ENCODE assay signal across 8 cellular contexts in the genomic region with DNA sequence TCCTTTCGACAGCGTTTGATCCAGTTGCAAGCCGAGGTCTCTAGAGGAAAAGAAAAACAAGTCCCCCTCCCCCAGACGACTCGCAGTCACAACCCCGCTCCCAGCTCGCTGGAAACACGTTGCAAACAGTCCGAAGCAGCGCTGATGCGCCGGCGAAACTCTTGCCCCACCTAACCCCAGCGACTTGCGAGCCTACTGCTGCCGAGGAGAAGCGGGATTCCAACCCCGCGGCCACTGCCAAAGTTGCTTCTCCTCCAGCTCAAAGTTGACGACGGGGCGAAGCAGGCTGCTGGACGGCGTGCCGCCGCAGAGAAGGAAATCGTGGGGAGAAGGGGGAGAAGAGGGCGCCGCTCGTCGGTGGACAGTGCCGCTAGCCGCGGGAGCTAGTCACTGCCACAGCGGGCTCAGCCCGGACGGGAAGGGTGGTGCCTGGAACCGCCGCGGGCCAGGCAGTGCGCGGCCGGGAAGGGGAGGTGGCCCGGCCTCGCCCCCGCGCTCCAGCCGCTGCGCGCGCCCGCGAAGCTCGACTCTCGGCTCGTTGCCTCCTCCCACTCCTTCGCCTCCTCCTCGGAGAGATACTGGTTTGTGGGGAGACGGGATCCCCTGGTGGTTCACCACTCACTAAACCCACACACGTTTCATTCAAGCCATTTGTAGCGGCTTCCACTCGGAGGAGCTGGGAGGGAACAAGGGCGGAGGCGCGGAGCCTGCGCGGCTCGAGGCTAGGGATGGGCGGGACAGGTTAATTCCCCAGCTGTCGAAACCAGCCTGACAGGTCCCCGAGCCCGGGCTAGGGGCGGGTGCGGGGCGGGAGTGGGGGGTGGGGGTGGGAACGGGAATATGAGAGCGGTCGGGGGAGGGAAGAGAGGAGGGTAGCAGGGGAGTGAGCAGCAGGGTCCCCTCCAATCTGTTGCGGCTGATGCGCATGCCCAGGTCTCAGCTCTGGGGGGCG. TPM values are rescaled to one million over a fixed set of nuclear protein-coding genes. Genes with fewer than 3 reads are reported as not detected.
DNase-seq lines count a peak whose midpoint lies in the region; ATAC-seq and TF ChIP-seq lines count a peak whose summit lies in the region.

A gene with protein sequence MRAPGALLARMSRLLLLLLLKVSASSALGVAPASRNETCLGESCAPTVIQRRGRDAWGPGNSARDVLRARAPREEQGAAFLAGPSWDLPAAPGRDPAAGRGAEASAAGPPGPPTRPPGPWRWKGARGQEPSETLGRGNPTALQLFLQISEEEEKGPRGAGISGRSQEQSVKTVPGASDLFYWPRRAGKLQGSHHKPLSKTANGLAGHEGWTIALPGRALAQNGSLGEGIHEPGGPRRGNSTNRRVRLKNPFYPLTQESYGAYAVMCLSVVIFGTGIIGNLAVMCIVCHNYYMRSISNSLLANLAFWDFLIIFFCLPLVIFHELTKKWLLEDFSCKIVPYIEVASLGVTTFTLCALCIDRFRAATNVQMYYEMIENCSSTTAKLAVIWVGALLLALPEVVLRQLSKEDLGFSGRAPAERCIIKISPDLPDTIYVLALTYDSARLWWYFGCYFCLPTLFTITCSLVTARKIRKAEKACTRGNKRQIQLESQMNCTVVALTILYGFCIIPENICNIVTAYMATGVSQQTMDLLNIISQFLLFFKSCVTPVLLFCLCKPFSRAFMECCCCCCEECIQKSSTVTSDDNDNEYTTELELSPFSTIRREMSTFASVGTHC (minus strand): TSS at position 392 of the 952 bp plus-strand sequence. CDS start 816 bp downstream, outside the sequence.

- H3F3A ChIP-seq in neural cell (ENCODE audit: insufficient read depth, low read length, poor library complexity, severe bottlenecking), result no peaks in the 10 kb centered on the region

- peak within 1 kb of the TSS; percentile 61 for H2AFZ ChIP-seq in neural cell (ENCODE audit: low read depth, low read length)

- TF ChIP-seq POLR2A in upper lobe of left lung (IDR thresholded peaks at IDR 0.05), result no peak

- peak; percentile 59 for TF ChIP-seq RAD21 in neural cell (conservative IDR thresholded peaks at IDR 0.05)

- peak within 1 kb of the TSS; percentile 60 for H3K9ac ChIP-seq in neural cell (ENCODE audit: low read length)

- H3K27me3 ChIP-seq in foreskin keratinocyte (peaks cover 15% of the 10 kb centered on the region), neural cell (ENCODE audit: insufficient read depth, low read depth, low read length) (peaks cover 24% of the 10 kb centered on the region), upper lobe of left lung (peaks cover 0 to 16% (median 13%) of the 10 kb centered on the region in 4 donors)

- H3K4me3 ChIP-seq in neural cell (ENCODE audit: low read length), result peak within 1 kb of the TSS; percentile 91
- peak within 1 kb of the TSS; percentile 20 to 62 (median 48) for H3K4me3 ChIP-seq in upper lobe of left lung

- H3K36me3 ChIP-seq in neural cell (ENCODE audit: insufficient read depth, low read length) (no peaks in the 10 kb centered on the region), upper lobe of left lung (no peaks in the 10 kb centered on the region)

- H3K4me2 ChIP-seq in neural cell (ENCODE audit: low read length), result peak within 1 kb of the TSS; percentile 58

- H3K9me3 ChIP-seq in neural cell (ENCODE audit: low read length), result no peaks in the 10 kb centered on the region
- peaks cover 0 to 2% (median 0%) of the 10 kb centered on the region in 4 donors for H3K9me3 ChIP-seq in upper lobe of left lung

- no peak within 1 kb of the TSS for H3K27ac Mint-ChIP-seq in activated T-helper 2 cell treated with anti-CD3 and anti-CD28 coated beads, Interferon-gamma antibody, Interleukin-2, Interleukin-4, amounts not matched to agents 10 μg/mL and 5 μg/mL and 100 μg/mL, durations not matched to agents 14 hours and 24 hours and 36 hours

- H3K4me1 Mint-ChIP-seq in activated T-helper 2 cell treated with anti-CD3 and anti-CD28 coated beads, Interferon-gamma antibody, Interleukin-2, Interleukin-4, amounts not matched to agents 10 μg/mL and 5 μg/mL and 100 μg/mL, durations not matched to agents 14 hours and 24 hours and 36 hours (ENCODE audit: low read depth), result peaks cover 9% of the 10 kb centered on the region

- H3K4me3 Mint-ChIP-seq in activated T-helper 2 cell treated with anti-CD3 and anti-CD28 coated beads, Interferon-gamma antibody, Interleukin-2, Interleukin-4, amounts not matched to agents 10 μg/mL and 5 μg/mL and 100 μg/mL, durations not matched to agents 14 hours and 24 hours and 36 hours (ENCODE audit: low read depth), result peak within 1 kb of the TSS; percentile 79

- intact Hi-C loops in activated T-helper 2 cell treated with anti-CD3 and anti-CD28 coated beads, Interferon-gamma antibody, Interleukin-2, Interleukin-4, amounts not matched to agents 10 μg/mL and 5 μg/mL and 100 μg/mL, durations not matched to agents 14 hours and 24 hours and 36 hours (cut with micrococcal nuclease), result no loop called here

- 0 to 8% methylated on average over 26 to 52 of the region's 81 CpGs for WGBS in upper lobe of left lung, 2 donors

- peak; percentile 79 for DNase-seq in AG20443 (ENCODE audit: low spot score)
- DNase-seq in NCI-H345 treated with DMSO at 0.1 percent for 48 hours (lab: John Stamatoyannopoulos, UW; ENCODE audit: unreplicated experiment), result peak; percentile 83
- DNase-seq in activated T-helper 2 cell treated with anti-CD3 and anti-CD28 coated beads, Interferon-gamma antibody, Interleukin-2, Interleukin-4, amounts not matched to agents 10 μg/mL and 5 μg/mL and 100 μg/mL, durations not matched to agents 14 hours and 24 hours and 36 hours (ENCODE audit: low spot score), result peak; percentile 14
- peak; percentile 72 to 89 for DNase-seq in foreskin keratinocyte
- DNase-seq in upper lobe of left lung, result peak; percentile 66 to 92

- TF ChIP-seq EP300 in neural cell (conservative IDR thresholded peaks at IDR 0.05; ENCODE audit: poor library complexity, severe bottlenecking) (no peak), upper lobe of left lung (IDR thresholded peaks at IDR 0.05) (no peak)

- H3K9me3 Mint-ChIP-seq in activated T-helper 2 cell treated with anti-CD3 and anti-CD28 coated beads, Interferon-gamma antibody, Interleukin-2, Interleukin-4, amounts not matched to agents 10 μg/mL and 5 μg/mL and 100 μg/mL, durations not matched to agents 14 hours and 24 hours and 36 hours, result no peaks in the 10 kb centered on the region

- no peaks in the 10 kb centered on the region for H3K36me3 Mint-ChIP-seq in activated T-helper 2 cell treated with anti-CD3 and anti-CD28 coated beads, Interferon-gamma antibody, Interleukin-2, Interleukin-4, amounts not matched to agents 10 μg/mL and 5 μg/mL and 100 μg/mL, durations not matched to agents 14 hours and 24 hours and 36 hours (ENCODE audit: low read depth)

- H3K79me2 ChIP-seq in neural cell (replicated peaks; ENCODE audit: insufficient read depth, low read length), result no peaks in the 10 kb centered on the region

- no peaks in the 10 kb centered on the region for H3K4me1 ChIP-seq in foreskin keratinocyte
- peaks cover 13 to 26% (median 17%) of the 10 kb centered on the region in 4 donors for H3K4me1 ChIP-seq in upper lobe of left lung

- TF ChIP-seq CTCF in foreskin keratinocyte (conservative IDR thresholded peaks at IDR 0.05) (peak; percentile 83), neural cell (IDR thresholded peaks at IDR 0.05; ENCODE audit: poor library complexity, severe bottlenecking) (peak; percentile 53), upper lobe of left lung (IDR thresholded peaks at IDR 0.05) (peak in 1 of 6 experiments; percentile 36)

- peaks cover 73% of the 10 kb centered on the region for H3K27me3 Mint-ChIP-seq in activated T-helper 2 cell treated with anti-CD3 and anti-CD28 coated beads, Interferon-gamma antibody, Interleukin-2, Interleukin-4, amounts not matched to agents 10 μg/mL and 5 μg/mL and 100 μg/mL, durations not matched to agents 14 hours and 24 hours and 36 hours (ENCODE audit: low read depth)

- H3K9me2 ChIP-seq in neural cell (ENCODE audit: insufficient read depth, low read length), result no peaks in the 10 kb centered on the region

- ATAC-seq in GM18868 (IDR thresholded peaks at IDR 0.05; ENCODE audit: unreplicated experiment) (peak; percentile 74), HG03095 (IDR thresholded peaks at IDR 0.05; ENCODE audit: unreplicated experiment) (peak; percentile 67), foreskin keratinocyte (peak; percentile 91), upper lobe of left lung (ENCODE audit: low FRiP score in 2 of 2) (peak; percentile 78 to 93)

- H3K27ac ChIP-seq in foreskin keratinocyte (no peak within 1 kb of the TSS), neural cell (ENCODE audit: low read length) (no peak within 1 kb of the TSS), upper lobe of left lung (peak within 1 kb of the TSS in 1 of 4 donors; percentile 69)

- H4K20me1 ChIP-seq in neural cell (ENCODE audit: insufficient read depth), result no peaks in the 10 kb centered on the region

TF ChIP-seq in neural cell, 6 proteins besides CTCF, POLR2A, EP300 and RAD21 (continues in another document):
- TF ChIP-seq POLR2AphosphoS5 (IDR thresholded peaks at IDR 0.05) (no peak), EZH2 (IDR thresholded peaks at IDR 0.05; ENCODE audit: borderline replicate concordance, insufficient read depth, low read length, poor library complexity, severe bottlenecking) (no peak)

RNA-seq across cellular contexts. Expression of the gene that starts here (rescaled TPM):
- total RNA-seq in activated T-helper 2 cell treated with anti-CD3 and anti-CD28 coated beads, Interferon-gamma antibody, Interleukin-2, Interleukin-4, amounts not matched to agents 10 μg/mL and 5 μg/mL and 100 μg/mL, durations not matched to agents 14 hours and 24 hours and 36 hours, result not detected in 2 replicates
- total RNA-seq in foreskin keratinocyte (1.4 and 1.6 TPM in 2 replicates), upper lobe of left lung (1 to 10 TPM in 3 of 6 donors, under 1 TPM in 3; 0.15 to 2.8 (median 0.98) TPM)
- polyA plus RNA-seq in foreskin keratinocyte (0.38 and 0.74 TPM in 2 replicates), neural cell (0.78 and 1.4 TPM in 2 replicates)
- polyA minus RNA-seq in neural cell, result 1.5 and 1.9 TPM in 2 replicates

Comparison
In these comparisons a context has a peak if more than half of its experiments do, and no peak if none do; other contexts are left out.
1. Peak in DNase-seq in activated T-helper 2 cell treated with anti-CD3 and anti-CD28 coated beads, Interferon-gamma antibody, Interleukin-2, Interleukin-4, amounts not matched to agents 10 μg/mL and 5 μg/mL and 100 μg/mL, durations not matched to agents 14 hours and 24 hours and 36 hours; RNA of the gene not detected or under 1 TPM.
2. DNase-seq: peak in every context shown above with its lines; median percentile 83 in NCI-H345 treated with DMSO at 0.1 percent for 48 hours; 80 in foreskin keratinocyte; 79 in AG20443; 79 in upper lobe of left lung; 14 in activated T-helper 2 cell treated with anti-CD3 and anti-CD28 coated beads, Interferon-gamma antibody, Interleukin-2, Interleukin-4, amounts not matched to agents 10 μg/mL and 5 μg/mL and 100 μg/mL, durations not matched to agents 14 hours and 24 hours and 36 hours.